ENCODE assay signal across 8 cellular contexts in genomic region chr5:172453986-172454354, GRCh38. TPM values are rescaled to one million over a fixed set of nuclear protein-coding genes. Genes with fewer than 3 reads are reported as not detected.
DNase-seq lines count a peak whose midpoint lies in the region; ATAC-seq, FAIRE-seq and TF ChIP-seq lines count a peak whose summit lies in the region.

No MANE protein-coding gene starts in this region.

- ATAC-seq in HG03039 (IDR thresholded peaks at IDR 0.05; ENCODE audit: unreplicated experiment), result no peak
- ATAC-seq in GM21423 (IDR thresholded peaks at IDR 0.05; ENCODE audit: unreplicated experiment), result no peak

- peak in 1 of 2 donors; percentile 5 for TF ChIP-seq CTCF in endothelial cell of umbilical vein (IDR thresholded peaks at IDR 0.05; ENCODE audit: extremely low read depth in 1 of 2, insufficient read depth in 1 of 2, low read depth in 1 of 2, low read length in 2 of 2)

- H3K4me1 ChIP-seq in endothelial cell of umbilical vein (ENCODE audit: control insufficient read depth, extremely low read depth, insufficient read depth, low read length) (peaks cover 36% of the 10 kb centered on the region), mucosa of rectum (ENCODE audit: control insufficient read depth in 2 of 2, insufficient read depth in 2 of 2, low read length in 2 of 2) (peaks cover 12 to 13% of the 10 kb centered on the region in 2 donors)

- DNase-seq in SHP77 (lab: John Stamatoyannopoulos, UW) (peak; percentile 10 to 23), SHP77 treated with DMSO at 0.1 percent for 48 hours (lab: John Stamatoyannopoulos, UW) (no peak), RKO (ENCODE audit: low spot score) (peak; percentile 19), endothelial cell of umbilical vein (ENCODE audit: low read depth, low spot score) (peak; percentile 41), germinal center (ENCODE audit: low spot score) (no peak)

- POLR2A ChIA-PET in endothelial cell of umbilical vein (lab: Charles Lee), result no interaction called here

- FAIRE-seq in endothelial cell of umbilical vein (lab: Jason Lieb, UNC), result no peak

- intact Hi-C loops in endothelial cell of umbilical vein (cut with micrococcal nuclease), result loop anchor here (1.0 to 5.0 kb wide), 6 partner anchors 17 to 603 kb away; partner anchors contain the start of genes CREBRF, STK10 and UBTD2

- H3K9ac ChIP-seq in endothelial cell of umbilical vein (replicated peaks; ENCODE audit: extremely low read depth, insufficient read depth, low read length), result peak overlapping the region; percentile 83
- peak overlapping the region; percentile 74 to 85 for H3K9ac ChIP-seq in mucosa of rectum (ENCODE audit: low read depth in 1 of 2, low read length in 2 of 2)

- no peaks in the 10 kb centered on the region for H3K9me3 ChIP-seq in endothelial cell of umbilical vein (replicated peaks; ENCODE audit: control insufficient read depth, insufficient read depth, low read length)
- H3K9me3 ChIP-seq in mucosa of rectum (ENCODE audit: control insufficient read depth in 2 of 2, low read length in 2 of 2), result no peaks in the 10 kb centered on the region

- no peaks in the 10 kb centered on the region for H3K27me3 ChIP-seq in endothelial cell of umbilical vein (ENCODE audit: control insufficient read depth in 2 of 2, insufficient read depth in 2 of 2, low read length in 2 of 2)
- peaks cover 0 to 3% of the 10 kb centered on the region in 2 donors for H3K27me3 ChIP-seq in mucosa of rectum (ENCODE audit: control insufficient read depth in 2 of 2, insufficient read depth in 2 of 2, low read length in 2 of 2)

- TF ChIP-seq POLR2A in endothelial cell of umbilical vein (IDR thresholded peaks at IDR 0.05; ENCODE audit: low read depth, low read length), result no peak

- dilution Hi-C loops in endothelial cell of umbilical vein (cut with MboI; ENCODE audit: extremely low pct_ligation_motif_present, low sequenced_read_pairs), result no loop called here

- BruUV-seq in endothelial cell of umbilical vein (replicated peaks; lab: Mats Ljungman, UMichigan), result no TSS peak

- peak overlapping the region; percentile 63 for H3K27ac ChIP-seq in endothelial cell of umbilical vein (ENCODE audit: insufficient read depth, low read depth, low read length)
- peak overlapping the region; percentile 78 to 82 for H3K27ac ChIP-seq in mucosa of rectum (ENCODE audit: low read depth in 2 of 2, low read length in 2 of 2)

- no peaks in the 10 kb centered on the region for H3K9me1 ChIP-seq in endothelial cell of umbilical vein (replicated peaks; ENCODE audit: control insufficient read depth, extremely low read depth, insufficient read depth, low read length)

- H3K36me3 ChIP-seq in endothelial cell of umbilical vein (ENCODE audit: control insufficient read depth in 2 of 2, extremely low read depth in 1 of 2, insufficient read depth in 2 of 2, low read length in 2 of 2), result peaks cover 0 to 2% of the 10 kb centered on the region in 2 experiments
- no peaks in the 10 kb centered on the region for H3K36me3 ChIP-seq in mucosa of rectum (ENCODE audit: control insufficient read depth in 2 of 2, insufficient read depth in 2 of 2, low read length in 2 of 2)

- peak overlapping the region; percentile 92 to 98 (median 95) for H3K4me3 ChIP-seq in endothelial cell of umbilical vein (replicated peaks in 1 of 3; ENCODE audit: insufficient read depth in 1 of 3, low read depth in 1 of 3, low read length in 3 of 3)
- peak overlapping the region; percentile 79 to 81 for H3K4me3 ChIP-seq in mucosa of rectum (ENCODE audit: low read length in 2 of 2)

- H3K4me2 ChIP-seq in endothelial cell of umbilical vein (ENCODE audit: insufficient read depth, low read length), result peak overlapping the region; percentile 98

- CTCF ChIA-PET in endothelial cell of umbilical vein (lab: Charles Lee), result interaction anchor here (0.7 to 3.5 kb wide), 4 partner anchors 8 to 40 kb away, joined by 4 to 18 read pairs (median 6); no protein-coding TSS in a partner anchor

- peak overlapping the region; percentile 32 for H2AFZ ChIP-seq in endothelial cell of umbilical vein (ENCODE audit: low read depth, low read length)

- peaks cover 43% of the 10 kb centered on the region for H3K79me2 ChIP-seq in endothelial cell of umbilical vein (ENCODE audit: control insufficient read depth, insufficient read depth, low read length)

- no peaks in the 10 kb centered on the region for H4K20me1 ChIP-seq in endothelial cell of umbilical vein (replicated peaks; ENCODE audit: control insufficient read depth, extremely low read depth, insufficient read depth, low read length)

TF ChIP-seq in endothelial cell of umbilical vein, 7 proteins besides CTCF, POLR2A, EP300 and RAD21:
- TF ChIP-seq POLR2AphosphoS5 (IDR thresholded peaks at IDR 0.05; ENCODE audit: insufficient read depth, low read depth, low read length), result no peak
- TF ChIP-seq MAX (IDR thresholded peaks at IDR 0.05; ENCODE audit: insufficient read depth, insufficient read length), result no peak
- TF ChIP-seq JUN (IDR thresholded peaks at IDR 0.05; ENCODE audit: borderline replicate concordance, insufficient read depth, insufficient read length, low read depth), result no peak
- TF ChIP-seq MYC (IDR thresholded peaks at IDR 0.05; ENCODE audit: low read depth, low read length), result no peak
- no peak for TF ChIP-seq FOS (IDR thresholded peaks at IDR 0.05; ENCODE audit: borderline replicate concordance, insufficient read depth, low read length)
- TF ChIP-seq GATA2 (IDR thresholded peaks at IDR 0.05; ENCODE audit: insufficient read depth, insufficient read length, low read depth, low read length), result no peak
- no peak for TF ChIP-seq EZH2 (IDR thresholded peaks at IDR 0.05; ENCODE audit: borderline replicate concordance, low read depth, low read length, severe bottlenecking)

RNA-seq across cellular contexts. Expression of gene SH3PXD2B, which starts 0.4 kb away (rescaled TPM):
- 66.3 and 71.8 TPM in 2 replicates for total RNA-seq in endothelial cell of umbilical vein
- 23.5 and 24.7 TPM in 2 replicates for polyA plus RNA-seq in endothelial cell of umbilical vein
- polyA plus RNA-seq in endothelial cell of umbilical vein (2011; cell fraction: cytosol; rRNA removed), result 24.4 and 25.9 TPM in 2 replicates
- polyA plus RNA-seq in endothelial cell of umbilical vein (2011; cell fraction: nucleus; rRNA removed), result 33.5 and 36.3 TPM in 2 replicates
- 39.6 and 47.8 TPM in 2 replicates for polyA plus RNA-seq in endothelial cell of umbilical vein (2012)
- polyA minus RNA-seq in endothelial cell of umbilical vein, result 49.9 and 53.1 TPM in 2 replicates
- 4.3 TPM for polyA minus RNA-seq in endothelial cell of umbilical vein (2011; cell fraction: cytosol; rRNA and poly(A)+ RNA removed)
- 22.0 and 24.7 TPM in 2 replicates for polyA minus RNA-seq in endothelial cell of umbilical vein (2011; cell fraction: nucleus; rRNA and poly(A)+ RNA removed)

Comparison
In these comparisons a context has a peak if more than half of its experiments do, and no peak if none do; other contexts are left out.
1. DNase-seq: peak in SHP77 (2 of 2), RKO (single experiment) and endothelial cell of umbilical vein (single experiment); none in SHP77 treated with DMSO at 0.1 percent for 48 hours (single experiment) and germinal center (single experiment).